8 cellular contexts compared by ENCODE assay signal in the genomic region with DNA sequence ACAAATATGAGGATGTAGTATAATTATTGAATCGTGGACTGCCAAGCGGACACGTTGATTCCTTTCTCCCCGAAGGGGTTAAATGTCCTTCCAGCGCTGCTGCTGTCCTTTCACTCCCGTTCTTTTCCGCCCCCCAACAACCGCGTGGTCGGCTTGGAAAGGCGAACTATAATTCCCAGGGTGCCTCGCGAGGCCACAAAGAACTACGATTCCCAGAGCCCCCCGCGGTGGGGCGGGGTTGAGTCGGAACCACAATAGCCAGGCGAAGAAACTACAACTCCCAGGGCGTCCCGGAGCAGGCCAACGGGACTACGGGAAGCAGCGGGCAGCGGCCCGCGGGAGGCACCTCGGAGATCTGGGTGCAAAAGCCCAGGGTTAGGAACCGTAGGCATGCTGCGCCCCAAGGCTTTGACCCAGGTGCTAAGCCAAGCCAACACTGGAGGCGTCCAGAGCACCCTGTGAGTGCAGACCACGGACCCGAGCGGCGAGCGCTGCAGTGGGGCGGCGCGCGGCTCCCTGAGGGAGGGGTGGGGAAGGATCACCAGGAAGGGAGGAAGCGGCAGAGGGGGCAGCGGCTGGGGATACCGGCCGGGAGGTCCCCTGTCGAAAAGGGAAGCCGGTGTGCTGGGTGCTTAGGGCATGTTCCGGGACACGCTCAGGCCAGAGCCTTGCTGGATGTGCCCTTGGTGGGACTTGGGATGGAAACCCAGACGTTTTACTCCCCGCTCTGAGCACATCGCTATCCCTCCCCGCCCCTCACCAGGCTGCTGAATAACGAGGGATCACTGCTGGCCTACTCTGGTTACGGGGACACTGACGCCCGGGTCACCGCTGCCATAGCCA. TPM values are rescaled to one million over a fixed set of nuclear protein-coding genes. Genes with fewer than 3 reads are reported as not detected.
DNase-seq lines count a peak whose midpoint lies in the region; ATAC-seq and TF ChIP-seq lines count a peak whose summit lies in the region.

Gene LAMTOR2, plus strand, starts transcription at position 283 of the 843 bp plus-strand sequence. Its CDS starts 108 bp downstream, at position 391.

- intact Hi-C loops in PC-9 (cut with micrococcal nuclease; ENCODE audit: unreplicated experiment), result loop anchor here (1.0 kb wide), 1 partner anchor 228 kb away; the partner anchor contains the start of gene SMG5

- H4K20me1 ChIP-seq in PC-9 (ENCODE audit: insufficient read depth), result 0 out of 2 replicates have a peak, but pooled peaks cover 6% of the 10 kb centered on the region

- peak within 1 kb of the TSS; percentile 76 for H3K4me3 ChIP-seq in Jurkat, Clone E6-1 (ENCODE audit: low read length)
- peak within 1 kb of the TSS; percentile 84 for H3K4me3 ChIP-seq in PC-9
- peak within 1 kb of the TSS; percentile 89 for H3K4me3 ChIP-seq in mucosa of stomach (ENCODE audit: low read length)

- no TSS peak for BruUV-seq in PC-9 (replicated peaks; lab: Mats Ljungman, UMichigan)

- peak within 1 kb of the TSS; percentile 94 for H2AFZ ChIP-seq in PC-9

- POLR2A ChIA-PET in PC-9 (lab: Charles Lee; ENCODE audit: unreplicated experiment), result interaction anchor here (0.6 kb wide), 1 partner anchor 71 kb away, joined by 3 read pairs; no protein-coding TSS in a partner anchor

- H3K9me3 ChIP-seq in PC-9 (ENCODE audit: insufficient read depth, low read depth) (no peaks in the 10 kb centered on the region), mucosa of stomach (ENCODE audit: control insufficient read depth, low read length) (no peaks in the 10 kb centered on the region)

- peak within 1 kb of the TSS; percentile 89 for H3K4me2 ChIP-seq in PC-9

- peak; percentile 68 for ATAC-seq in GM21619 (IDR thresholded peaks at IDR 0.05; ENCODE audit: unreplicated experiment)

- H3K36me3 ChIP-seq in PC-9 (ENCODE audit: low read depth), result 0 out of 2 replicates have a peak, but pooled peaks cover 6% of the 10 kb centered on the region
- H3K36me3 ChIP-seq in mucosa of stomach (ENCODE audit: control insufficient read depth, insufficient read depth, low read length), result no peaks in the 10 kb centered on the region

- H3K27me3 ChIP-seq in PC-9 (ENCODE audit: insufficient read depth, low read depth) (no peaks in the 10 kb centered on the region), mucosa of stomach (ENCODE audit: control insufficient read depth, insufficient read depth, low read length) (no peaks in the 10 kb centered on the region)

- CTCF ChIA-PET in PC-9 (lab: Charles Lee), result interaction anchor here (0.7 kb wide), 1 partner anchor 60 kb away, joined by 3 read pairs; the partner anchor contains the start of gene LMNA

- peak within 1 kb of the TSS; percentile 77 for H3K9ac ChIP-seq in mucosa of stomach (ENCODE audit: low read length)

- 0 out of 2 replicates have a peak, but pooled peaks have one; percentile 7 for TF ChIP-seq CTCF in PC-9 (conservative IDR thresholded peaks at IDR 0.05)

- TF ChIP-seq POLR2A in erythroblast (IDR thresholded peaks at IDR 0.05; ENCODE audit: low read length), result peak; percentile 82

- peaks cover 6% of the 10 kb centered on the region for H3F3A ChIP-seq in PC-9 (ENCODE audit: insufficient read depth, low read depth)

- H3K4me1 ChIP-seq in PC-9 (replicated peaks; ENCODE audit: insufficient read depth) (peaks cover 11% of the 10 kb centered on the region; the same call in 1 of the 2 replicates), mucosa of stomach (ENCODE audit: control insufficient read depth, insufficient read depth, low read length) (peaks cover 8% of the 10 kb centered on the region)

- no peaks in the 10 kb centered on the region for H3K9me2 ChIP-seq in PC-9 (ENCODE audit: insufficient read depth)

- H3K27ac ChIP-seq in PC-9, result peak within 1 kb of the TSS; percentile 85

- DNase-seq in DMS114 treated with DMSO at 0.1 percent for 48 hours (lab: John Stamatoyannopoulos, UW; ENCODE audit: unreplicated experiment) (peak; percentile 100), PC-9 (peak; percentile 93 to 97), erythroblast (lab: John Stamatoyannopoulos, UW) (peak; percentile 95)
- DNase-seq in Jurkat, Clone E6-1 (ENCODE audit: low read depth, low spot score), result peak; percentile 95
- peak; percentile 97 for DNase-seq in activated T-cell treated with anti-CD3 and anti-CD28 coated beads, Interleukin-2, amount 50 U/mL, for 1 hour
- peak; percentile 92 for DNase-seq in stimulated activated CD8-positive, alpha-beta memory T cell treated with anti-CD3 and anti-CD28 coated beads, Interleukin-7, amount 100 ng/mL, for 1 hour (ENCODE audit: low read depth in 2 of 2)

- H3K79me2 ChIP-seq in PC-9 (ENCODE audit: low read depth), result peaks cover 38% of the 10 kb centered on the region

RNA-seq across cellular contexts. Expression of gene LAMTOR2, which starts in this region (rescaled TPM):
- polyA plus RNA-seq in Jurkat, Clone E6-1 (2012; ENCODE audit: insufficient read depth, insufficient read length), result 138 TPM
- total RNA-seq in PC-9 (2021), result 76.8 and 117 TPM in 2 replicates

Comparison
In these comparisons a context has a peak if more than half of its experiments do, and no peak if none do; other contexts are left out.
1. Peak in every context shown above with its lines: DNase-seq, ATAC-seq, H3K4me3 ChIP-seq and H3K27ac ChIP-seq.